In the genomic region with DNA sequence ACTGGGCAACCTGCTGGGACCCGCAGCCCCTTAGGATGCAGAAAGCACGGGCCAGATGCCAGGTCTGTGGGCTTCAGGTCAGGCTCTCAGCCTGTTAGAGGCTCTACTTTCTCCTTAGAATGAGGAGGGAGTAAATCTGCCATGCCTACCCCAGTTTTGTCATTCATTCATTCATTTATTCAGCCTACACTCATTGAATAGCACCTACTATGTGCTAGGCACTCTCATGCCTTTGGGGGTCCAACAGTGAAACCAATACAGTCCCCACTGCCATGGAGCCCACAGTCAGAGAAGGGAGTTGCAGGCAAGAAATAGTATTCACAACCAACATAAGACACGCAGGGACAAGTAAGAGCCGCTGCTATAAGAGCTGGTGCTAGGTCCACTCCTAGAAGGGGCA, we compare ENCODE assay signal across 20 cellular contexts. TPM values are rescaled to one million over a fixed set of nuclear protein-coding genes. Genes with fewer than 3 reads are reported as not detected.
"Had no signal": no experiment of that assay in that cellular context is flagged by ENCODE, and none has a peak within 500 bp of the region (broad histone marks: within the 10 kb centered on the region; RNA-seq: fewer than 3 reads in every experiment).

No MANE protein-coding gene starts in this region.

- H3K27ac Mint-ChIP-seq: activated CD4-positive, alpha-beta memory T cell treated with anti-CD3 and anti-CD28 coated beads, Interleukin-2, amount 10 ng/mL, durations not matched to agents 7 days and 5 days; activated CD8-positive, alpha-beta memory T cell treated with anti-CD3 and anti-CD28 coated beads, Interleukin-2, amount 10 ng/mL, durations not matched to agents 7 days and 5 days; activated naive CD8-positive, alpha-beta T cell treated with anti-CD3 and anti-CD28 coated beads for 36 hours; naive thymus-derived CD4-positive, alpha-beta T cell; stimulated activated naive B cell treated with anti-CD40 and anti-IgM and Interleukin-4, amounts not matched to agents 10 μg/mL and 1 μg/mL and 100 μg/mL, for 72 hours had no signal

- H3K27me3 ChIP-seq: colonic mucosa, gastrocnemius medialis, neutrophil, pancreas, thyroid gland had no signal

- H3K36me3 Mint-ChIP-seq: activated CD8-positive, alpha-beta memory T cell treated with anti-CD3 and anti-CD28 coated beads, Interleukin-2, amount 10 ng/mL, durations not matched to agents 7 days and 5 days; activated naive CD8-positive, alpha-beta T cell treated with anti-CD3 and anti-CD28 coated beads for 36 hours; naive thymus-derived CD4-positive, alpha-beta T cell; stimulated activated naive B cell treated with anti-CD40 and anti-IgM and Interleukin-4, amounts not matched to agents 10 μg/mL and 1 μg/mL and 100 μg/mL, for 72 hours; WTC11 had no signal

- H3K27me3 Mint-ChIP-seq: activated naive CD8-positive, alpha-beta T cell treated with anti-CD3 and anti-CD28 coated beads for 36 hours had no signal

- H3K4me3 Mint-ChIP-seq: activated CD4-positive, alpha-beta memory T cell treated with anti-CD3 and anti-CD28 coated beads, Interleukin-2, amount 10 ng/mL, durations not matched to agents 7 days and 5 days; activated CD8-positive, alpha-beta memory T cell treated with anti-CD3 and anti-CD28 coated beads, Interleukin-2, amount 10 ng/mL, durations not matched to agents 7 days and 5 days; activated naive CD8-positive, alpha-beta T cell treated with anti-CD3 and anti-CD28 coated beads for 36 hours; naive thymus-derived CD4-positive, alpha-beta T cell; stimulated activated naive B cell treated with anti-CD40 and anti-IgM and Interleukin-4, amounts not matched to agents 10 μg/mL and 1 μg/mL and 100 μg/mL, for 72 hours; WTC11 had no signal

- H3K9me3 ChIP-seq: colonic mucosa, gastrocnemius medialis, neutrophil, pancreas, spleen, thyroid gland had no signal

- H3K4me3 ChIP-seq: colonic mucosa, gastrocnemius medialis, pancreas, spleen, thyroid gland had no signal

- H3K27ac ChIP-seq: colonic mucosa, neutrophil, pancreas, spleen had no signal

- DNase-seq: activated CD4-positive, alpha-beta memory T cell treated with anti-CD3 and anti-CD28 coated beads, Interleukin-2, amount 10 ng/mL, durations not matched to agents 7 days and 5 days; activated CD4-positive, alpha-beta T cell treated with anti-CD3 and anti-CD28 coated beads for 48 hours; activated CD8-positive, alpha-beta memory T cell treated with anti-CD3 and anti-CD28 coated beads, Interleukin-2, amount 10 ng/mL, durations not matched to agents 7 days and 5 days; activated naive CD4-positive, alpha-beta T cell; activated naive CD8-positive, alpha-beta T cell treated with anti-CD3 and anti-CD28 coated beads for 36 hours; amniotic stem cell; central memory CD4-positive, alpha-beta T cell; colonic mucosa; erythroblast; head of caudate nucleus; naive thymus-derived CD4-positive, alpha-beta T cell; spleen; stimulated activated CD4-positive, alpha-beta T cell treated with anti-CD3 and anti-CD28 coated beads, Interleukin-4, amount 100 ng/mL, for 4 hours; stimulated activated naive B cell treated with anti-CD40 and anti-IgM and Interleukin-4, amounts not matched to agents 10 μg/mL and 1 μg/mL and 100 μg/mL, for 72 hours; SW 1271; thyroid gland had no signal

- H3K36me3 ChIP-seq: colonic mucosa, gastrocnemius medialis, neutrophil, pancreas, spleen, thyroid gland had no signal

- ATAC-seq: activated CD8-positive, alpha-beta memory T cell treated with anti-CD3 and anti-CD28 coated beads, Interleukin-2, amount 10 ng/mL, durations not matched to agents 7 days and 5 days; gastrocnemius medialis; naive thymus-derived CD4-positive, alpha-beta T cell; stimulated activated naive B cell treated with anti-CD40 and anti-IgM and Interleukin-4, amounts not matched to agents 10 μg/mL and 1 μg/mL and 100 μg/mL, for 72 hours had no signal

- H3K4me1 ChIP-seq: colonic mucosa, pancreas had no signal

- H3K9me3 Mint-ChIP-seq: activated CD4-positive, alpha-beta memory T cell treated with anti-CD3 and anti-CD28 coated beads, Interleukin-2, amount 10 ng/mL, durations not matched to agents 7 days and 5 days; activated naive CD8-positive, alpha-beta T cell treated with anti-CD3 and anti-CD28 coated beads for 36 hours; naive thymus-derived CD4-positive, alpha-beta T cell; stimulated activated naive B cell treated with anti-CD40 and anti-IgM and Interleukin-4, amounts not matched to agents 10 μg/mL and 1 μg/mL and 100 μg/mL, for 72 hours; WTC11 had no signal

RNA-seq across cellular contexts. Expression of gene KCNN3, which starts 56.0 kb away (rescaled TPM):
- polyA plus RNA-seq: naive thymus-derived CD4-positive, alpha-beta T cell had no signal
